ENCODE assay signal across 30 cellular contexts in genomic region chr9:131483319-131484050, GRCh38. TPM values are rescaled to one million over a fixed set of nuclear protein-coding genes. Genes with fewer than 3 reads are reported as not detected.
DNase-seq lines count a peak whose midpoint lies in the region; ATAC-seq, FAIRE-seq and TF ChIP-seq lines count a peak whose summit lies in the region.
"Had no signal": no experiment of that assay in that cellular context is flagged by ENCODE, and none has a peak within 500 bp of the region (broad histone marks: within the 10 kb centered on the region; RNA-seq: fewer than 3 reads in every experiment).

No MANE protein-coding gene starts in this region.

- DNase-seq in HepG2 (ENCODE audit: low spot score) (no peak), right lobe of liver (no peak), Right ventricle myocardium superior (peak; percentile 82), myocyte (ENCODE audit: low read depth) (peak; percentile 21), thoracic aorta (ENCODE audit: low spot score) (no peak), KBM-7 (no peak), NCI-H2107 (lab: John Stamatoyannopoulos, UW) (no peak)
- DNase-seq: ACHN; activated CD4-positive, alpha-beta T cell treated with anti-CD3 and anti-CD28 coated beads, Interleukin-2, amount 10 ng/mL, durations not matched to agents 7 days and 5 days; activated effector memory CD4-positive, alpha-beta T cell treated with Interleukin-2 at 50 U/mL for 16 hours; COR-L47; kidney glomerular epithelial cell; mesenchymal stem cell; MV-4-11; naive B cell; NCI-H146; NCI-H2227 treated with DMSO at 0.1 percent for 48 hours; NCI-H69; occipital lobe; retina; stimulated activated naive CD8-positive, alpha-beta T cell treated with anti-CD3 and anti-CD28 coated beads, Interleukin-15, Interleukin-2, amounts not matched to agents 100 U/mL and 50 U/mL, for 24 hours; T-helper 2 cell; tibial artery had no signal

- WGBS in HepG2 (ENCODE audit: low lambda C conversion rate) = 93% methylated on average over 6 of the region's 9 CpGs
- 100% methylated on average over 2 of the region's 9 CpGs for WGBS in right lobe of liver (ENCODE audit: insufficient coverage, low coverage, low lambda C conversion rate, missing lambda C conversion rate)

- no peak overlapping the region for H3K9ac ChIP-seq in HepG2 (ENCODE audit: insufficient read depth, low read depth, low read length)
- H3K9ac ChIP-seq: KMS-11 had no signal

- H3K27me3 ChIP-seq in HepG2 (ENCODE audit: control insufficient read depth in 1 of 2, insufficient read depth in 2 of 2, low read length in 2 of 2) = no peaks in the 10 kb centered on the region
- no peaks in the 10 kb centered on the region for H3K27me3 ChIP-seq in right lobe of liver
- no peaks in the 10 kb centered on the region for H3K27me3 ChIP-seq in thoracic aorta (replicated peaks; ENCODE audit: insufficient read depth)
- H3K27me3 ChIP-seq: BLaER1, tibial artery had no signal

- CTCF ChIA-PET in HepG2 (lab: Yijun Ruan, JAX; ENCODE audit: low intra/inter-chr PET ratio, low total read pairs) = no interaction called here

- H3K36me3 ChIP-seq in HepG2 (replicated peaks in 1 of 2; ENCODE audit: control insufficient read depth in 1 of 2, insufficient read depth in 2 of 2, low read length in 2 of 2) = peaks cover 68 to 94% of the 10 kb centered on the region in 2 experiments
- peaks cover 0 to 99% (median 64%) of the 10 kb centered on the region in 4 donors for H3K36me3 ChIP-seq in right lobe of liver
- peaks cover 86% of the 10 kb centered on the region for H3K36me3 ChIP-seq in thoracic aorta

- ATAC-seq in HepG2 = no peak
- ATAC-seq in right lobe of liver = no peak
- ATAC-seq in Right ventricle myocardium superior (ENCODE audit: poor library complexity) = peak; percentile 85
- no peak for ATAC-seq in thoracic aorta (ENCODE audit: insufficient number of reproducible peaks, low FRiP score, low read depth)
- no peak for ATAC-seq in GM21447 (IDR thresholded peaks at IDR 0.05; ENCODE audit: unreplicated experiment)
- ATAC-seq: stimulated activated naive CD8-positive, alpha-beta T cell treated with anti-CD3 and anti-CD28 coated beads, Interleukin-15, Interleukin-2, amounts not matched to agents 100 U/mL and 50 U/mL, for 24 hours had no signal

- peaks cover 7% of the 10 kb centered on the region; the same call in 1 of the 2 replicates for H4K20me1 ChIP-seq in HepG2 (ENCODE audit: insufficient read depth, low read length)

- TF ChIP-seq RAD21 in HepG2 (CRISPR knock-in tag; IDR thresholded peaks at IDR 0.05) = no peak

- TF ChIP-seq POLR2A in HepG2 (IDR thresholded peaks at IDR 0.05; ENCODE audit: insufficient read depth in 1 of 2, low read depth in 2 of 2, low read length in 2 of 2) = no peak
- no peak for TF ChIP-seq POLR2A in right lobe of liver (IDR thresholded peaks at IDR 0.05)

- H2AFZ ChIP-seq in HepG2 (ENCODE audit: low read length) = no peak overlapping the region

- H3K4me2 ChIP-seq in HepG2 (ENCODE audit: low read depth, low read length) = no peak overlapping the region
- H3K4me2 ChIP-seq: BLaER1, KMS-11 had no signal

- intact Hi-C loops in HepG2 (cut with micrococcal nuclease; ENCODE audit: unreplicated experiment) (no loop called here), right lobe of liver (cut with DNase I) (no loop called here), Right ventricle myocardium superior (cut with DNase I) (no loop called here)

- H3K9me3 ChIP-seq in HepG2 (ENCODE audit: low read length) (no peaks in the 10 kb centered on the region), right lobe of liver (no peaks in the 10 kb centered on the region), thoracic aorta (no peaks in the 10 kb centered on the region)
- H3K9me3 ChIP-seq: BLaER1, HAP-1, tibial artery had no signal

- no peak for TF ChIP-seq EP300 in HepG2 (IDR thresholded peaks at IDR 0.05; ENCODE audit: low read depth in 2 of 2, low read length in 2 of 2)
- no peak for TF ChIP-seq EP300 in HepG2 (CRISPR knock-in tag; IDR thresholded peaks at IDR 0.05; ENCODE audit: borderline replicate concordance)

- no TSS peak for BruUV-seq in HepG2 (replicated peaks; lab: Mats Ljungman, UMichigan)

- no peaks in the 10 kb centered on the region for H3K79me2 ChIP-seq in HepG2 (ENCODE audit: insufficient read depth, low read length)

- H3K27ac ChIP-seq in HepG2 (ENCODE audit: extremely low read length, insufficient read depth, low read length) (no peak overlapping the region), right lobe of liver (no peak overlapping the region), thoracic aorta (peak overlapping the region; percentile 39 to 52)
- H3K27ac ChIP-seq: BLaER1, coronary artery, KMS-11, tibial artery had no signal

- no peak for FAIRE-seq in HepG2 (lab: Jason Lieb, UNC)
- FAIRE-seq: GM12891, HTR-8/SVneo had no signal

- POLR2A ChIA-PET in HepG2 (lab: Yijun Ruan, JAX) = no interaction called here

- in situ Hi-C loops in HepG2 (cut with HindIII; ENCODE audit: extremely low pct_ligation_motif_present, low pct_unique_long_range_greater_than_20kb) (no loop called here), KBM-7 (cut with MboI; ENCODE audit: low pct_unique_long_range_greater_than_20kb, low sequenced_read_pairs) (no loop called here)

- no peak overlapping the region for H3K4me3 ChIP-seq in HepG2 (replicated peaks in 1 of 3; ENCODE audit: insufficient read depth in 1 of 3, low read depth in 2 of 3, low read length in 3 of 3)
- no peak overlapping the region for H3K4me3 ChIP-seq in right lobe of liver
- H3K4me3 ChIP-seq in thoracic aorta = no peak overlapping the region
- H3K4me3 ChIP-seq: BLaER1, coronary artery, HAP-1, tibial artery had no signal

- no peak for TF ChIP-seq CTCF in HepG2 (CRISPR knock-in tag; IDR thresholded peaks at IDR 0.05)
- no peak for TF ChIP-seq CTCF in right lobe of liver (IDR thresholded peaks at IDR 0.05)
- no peak for TF ChIP-seq CTCF in thoracic aorta (IDR thresholded peaks at IDR 0.05)

- H3K4me1 ChIP-seq in HepG2 (ENCODE audit: insufficient read depth, low read length) = no peaks in the 10 kb centered on the region
- no peaks in the 10 kb centered on the region for H3K4me1 ChIP-seq in right lobe of liver
- peaks cover 0 to 16% of the 10 kb centered on the region in 2 donors for H3K4me1 ChIP-seq in thoracic aorta (ENCODE audit: control insufficient read depth in 1 of 2, low read depth in 2 of 2)
- H3K4me1 ChIP-seq: HAP-1 had no signal

RNA-seq across cellular contexts. Expression of gene POMT1, which starts 19.2 kb away (rescaled TPM):
- total RNA-seq in HepG2 (2016; rRNA removed; fragmentation: Illumina TruSeq; extraction: Trizol) (6.3 and 21.6 TPM in 2 replicates), right lobe of liver (10 to 100 TPM; 14.3 to 17.7 (median 15.7) TPM), Right ventricle myocardium superior (21.8 TPM), myocyte (39.0 and 47.5 TPM in 2 replicates), thoracic aorta (10 to 100 TPM; 30.3 to 43.7 TPM)
- total RNA-seq in HepG2 (2016; cell fraction: cytosol; rRNA removed; fragmentation: Illumina TruSeq; extraction: Trizol; ENCODE audit: low read depth) = 5.0 and 6.5 TPM in 2 replicates
- total RNA-seq in HepG2 (2016; cell fraction: insoluble cytoplasmic fraction; rRNA removed; fragmentation: Illumina TruSeq; extraction: Trizol) = 5.8 and 22.8 TPM in 2 replicates
- 5.6 and 5.9 TPM in 2 replicates for total RNA-seq in HepG2 (2016; cell fraction: membrane; rRNA removed; fragmentation: Illumina TruSeq; extraction: Trizol)
- 28.2 and 33.1 TPM in 2 replicates for total RNA-seq in HepG2 (2016; cell fraction: nucleus; rRNA removed; fragmentation: Illumina TruSeq; extraction: Trizol)
- 22.7 and 27.1 TPM in 2 replicates for polyA plus RNA-seq in HepG2 (2011; rRNA removed)
- polyA plus RNA-seq in HepG2 (2011; cell fraction: cytosol; rRNA removed) = 9.8 and 11.4 TPM in 2 replicates
- polyA plus RNA-seq in HepG2 (2011; cell fraction: nucleus; rRNA removed) = 211 and 287 TPM in 2 replicates
- 17.9 and 24.4 TPM in 2 replicates for polyA plus RNA-seq in HepG2 (2012)
- polyA plus RNA-seq in HepG2 (2016; cell fraction: cytosol; fragmentation: Illumina TruSeq; extraction: Trizol; ENCODE audit: low read depth) = 1.9 and 2.4 TPM in 2 replicates
- polyA plus RNA-seq in HepG2 (2016; cell fraction: insoluble cytoplasmic fraction; fragmentation: Illumina TruSeq; extraction: Trizol; ENCODE audit: low read depth) = 5.5 and 6.3 TPM in 2 replicates
- polyA plus RNA-seq in HepG2 (2016; cell fraction: membrane; fragmentation: Illumina TruSeq; extraction: Trizol; ENCODE audit: low read depth) = 2.9 and 3.8 TPM in 2 replicates
- 70.0 and 76.8 TPM in 2 replicates for polyA plus RNA-seq in HepG2 (2016; cell fraction: nucleus; fragmentation: Illumina TruSeq; extraction: Trizol; ENCODE audit: insufficient read depth, low read depth)
- 18.6 and 32.0 TPM in 2 replicates for polyA minus RNA-seq in HepG2 (2011; rRNA and poly(A)+ RNA removed; ENCODE audit: low replicate concordance)
- 4.6 and 4.7 TPM in 2 replicates for polyA minus RNA-seq in HepG2 (2011; cell fraction: cytosol; rRNA and poly(A)+ RNA removed)
- 15.3 and 23.9 TPM in 2 replicates for polyA minus RNA-seq in HepG2 (2011; cell fraction: nucleus; rRNA and poly(A)+ RNA removed)
- polyA plus RNA-seq in myocyte (2012) = 38.6 TPM

RNA-seq across cellular contexts. Expression of gene UCK1, which starts 47.6 kb away (rescaled TPM):
- total RNA-seq in HepG2 (2016; rRNA removed; fragmentation: Illumina TruSeq; extraction: Trizol) (24.1 and 25.3 TPM in 2 replicates), right lobe of liver (10 to 100 TPM; 18.4 to 32.1 (median 27.8) TPM), Right ventricle myocardium superior (21.7 TPM), myocyte (25.9 and 26.5 TPM in 2 replicates), thoracic aorta (10 to 100 TPM; 25.5 to 39.1 TPM)
- total RNA-seq in HepG2 (2016; cell fraction: cytosol; rRNA removed; fragmentation: Illumina TruSeq; extraction: Trizol; ENCODE audit: low read depth) = 15.3 and 19.7 TPM in 2 replicates
- 23.3 and 24.1 TPM in 2 replicates for total RNA-seq in HepG2 (2016; cell fraction: insoluble cytoplasmic fraction; rRNA removed; fragmentation: Illumina TruSeq; extraction: Trizol)
- 33.2 and 36.4 TPM in 2 replicates for total RNA-seq in HepG2 (2016; cell fraction: membrane; rRNA removed; fragmentation: Illumina TruSeq; extraction: Trizol)
- total RNA-seq in HepG2 (2016; cell fraction: nucleus; rRNA removed; fragmentation: Illumina TruSeq; extraction: Trizol) = 15.4 and 16.5 TPM in 2 replicates
- polyA plus RNA-seq in HepG2 (2011; rRNA removed) = 11.0 and 15.3 TPM in 2 replicates
- polyA plus RNA-seq in HepG2 (2011; cell fraction: cytosol; rRNA removed) = 14.5 and 15.9 TPM in 2 replicates
- polyA plus RNA-seq in HepG2 (2011; cell fraction: nucleus; rRNA removed) = 23.4 and 24.9 TPM in 2 replicates
- 12.9 and 14.6 TPM in 2 replicates for polyA plus RNA-seq in HepG2 (2012)
- polyA plus RNA-seq in HepG2 (2016; cell fraction: cytosol; fragmentation: Illumina TruSeq; extraction: Trizol; ENCODE audit: low read depth) = 19.2 and 25.0 TPM in 2 replicates
- polyA plus RNA-seq in HepG2 (2016; cell fraction: insoluble cytoplasmic fraction; fragmentation: Illumina TruSeq; extraction: Trizol; ENCODE audit: low read depth) = 27.5 and 27.7 TPM in 2 replicates
- polyA plus RNA-seq in HepG2 (2016; cell fraction: membrane; fragmentation: Illumina TruSeq; extraction: Trizol; ENCODE audit: low read depth) = 32.5 and 35.5 TPM in 2 replicates
- 32.5 and 35.4 TPM in 2 replicates for polyA plus RNA-seq in HepG2 (2016; cell fraction: nucleus; fragmentation: Illumina TruSeq; extraction: Trizol; ENCODE audit: insufficient read depth, low read depth)
- 11.4 and 48.7 TPM in 2 replicates for polyA minus RNA-seq in HepG2 (2011; rRNA and poly(A)+ RNA removed; ENCODE audit: low replicate concordance)
- 6.5 and 6.8 TPM in 2 replicates for polyA minus RNA-seq in HepG2 (2011; cell fraction: cytosol; rRNA and poly(A)+ RNA removed)
- 8.3 and 8.5 TPM in 2 replicates for polyA minus RNA-seq in HepG2 (2011; cell fraction: nucleus; rRNA and poly(A)+ RNA removed)
- polyA plus RNA-seq in myocyte (2012) = 40.6 TPM

Comparison
In these comparisons a context has a peak if more than half of its experiments do, and no peak if none do; other contexts are left out.
1. DNase-seq: peak in Right ventricle myocardium superior (single experiment) and myocyte (single experiment); none in HepG2 (single experiment), right lobe of liver (0 of 3), thoracic aorta (single experiment), KBM-7 (single experiment) and NCI-H2107 (single experiment).
2. H3K27ac ChIP-seq: peak in thoracic aorta (2 of 2); none in HepG2 (single experiment) and right lobe of liver (0 of 3).